In the genomic region with DNA sequence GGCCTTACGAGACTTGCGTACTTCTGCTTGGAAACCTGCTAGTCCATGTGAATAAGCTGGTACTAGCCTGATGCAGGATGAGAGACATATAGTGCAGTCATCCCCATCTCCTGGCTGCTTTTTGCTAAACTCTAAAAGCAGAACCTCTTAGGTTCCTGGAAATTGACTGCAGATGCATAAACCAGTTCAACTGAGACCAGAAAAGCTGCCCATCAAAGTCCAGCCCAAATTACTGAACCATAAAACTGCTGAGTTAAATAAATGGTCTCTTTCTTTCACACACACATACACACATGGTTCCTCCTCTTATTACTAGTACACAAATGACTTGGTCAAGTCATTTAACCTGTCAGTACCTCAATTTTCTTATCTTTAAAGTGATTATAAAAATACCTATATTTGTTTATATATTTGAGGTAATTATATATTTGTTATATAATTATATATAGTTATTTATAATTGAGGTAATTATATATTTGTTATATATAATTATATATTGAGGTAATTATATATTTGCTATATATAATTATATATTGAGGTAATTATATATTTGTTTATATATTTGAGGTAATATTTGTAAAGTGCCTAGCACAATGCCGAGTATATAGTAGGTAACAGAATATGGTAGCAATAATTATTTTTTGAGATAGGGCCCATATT, we compare ENCODE assay signal across 16 cellular contexts. TPM values are rescaled to one million over a fixed set of nuclear protein-coding genes. Genes with fewer than 3 reads are reported as not detected.
A peak's percentile ranks its signal among the peaks of the same experiment; 100 is the strongest.
DNase-seq lines count a peak whose midpoint lies in the region; ATAC-seq and TF ChIP-seq lines count a peak whose summit lies in the region.
"Had no signal": no experiment of that assay in that cellular context is flagged by ENCODE, and none has a peak within 500 bp of the region (broad histone marks: within the 10 kb centered on the region; RNA-seq: fewer than 3 reads in every experiment).

No MANE protein-coding gene starts in this region.

- no peaks in the 10 kb centered on the region for H3K27me3 ChIP-seq in osteoblast (ENCODE audit: insufficient read depth, low read length)
- H3K27me3 ChIP-seq in effector memory CD4-positive, alpha-beta T cell (replicated peaks; ENCODE audit: control insufficient read depth, insufficient read depth, low read length, poor library complexity, severe bottlenecking): no peaks in the 10 kb centered on the region
- H3K27me3 ChIP-seq: neural progenitor cell, vagina had no signal

- H3K79me2 ChIP-seq in osteoblast (ENCODE audit: insufficient read depth, low read length): no peaks in the 10 kb centered on the region

- DNase-seq in NCI-H1105 (lab: John Stamatoyannopoulos, UW): peak; percentile 41
- DNase-seq in osteoblast (ENCODE audit: insufficient read length, low spot score, missing footprints): peak; percentile 8
- DNase-seq in NCI-H524 (lab: John Stamatoyannopoulos, UW): no peak
- no peak for DNase-seq in effector memory CD4-positive, alpha-beta T cell
- no peak for DNase-seq in GDM1 (lab: John Stamatoyannopoulos, UW)
- DNase-seq in pons (ENCODE audit: low spot score): no peak
- DNase-seq: Caco-2; cortex of kidney; foreskin keratinocyte; NCI-H1694 treated with DMSO at 0.1 percent for 48 hours; stimulated activated CD4-positive, alpha-beta T cell treated with anti-CD3 and anti-CD28 coated beads, Interleukin-12 subunit alpha, Interleukin-12 subunit beta, amount 100 ng/mL, for 4 hours had no signal

- no peaks in the 10 kb centered on the region for H3K36me3 ChIP-seq in osteoblast (ENCODE audit: insufficient read depth, low read length)
- no peaks in the 10 kb centered on the region for H3K36me3 ChIP-seq in effector memory CD4-positive, alpha-beta T cell (ENCODE audit: control insufficient read depth, insufficient read depth, low read length)
- H3K36me3 ChIP-seq: neural progenitor cell, vagina had no signal

- H3K4me3 ChIP-seq in osteoblast (ENCODE audit: insufficient read depth, low read length): no peak overlapping the region
- no peak overlapping the region for H3K4me3 ChIP-seq in effector memory CD4-positive, alpha-beta T cell (ENCODE audit: insufficient read depth, low read depth, low read length, poor library complexity, severe bottlenecking)
- H3K4me3 ChIP-seq: neural progenitor cell, vagina had no signal

- no peaks in the 10 kb centered on the region for H3K4me1 ChIP-seq in osteoblast (ENCODE audit: insufficient read depth, low read length)
- no peaks in the 10 kb centered on the region for H3K4me1 ChIP-seq in effector memory CD4-positive, alpha-beta T cell (ENCODE audit: control insufficient read depth, insufficient read depth, low read length, poor library complexity, severe bottlenecking)
- H3K4me1 ChIP-seq: Caco-2, foreskin keratinocyte, vagina had no signal

- no peak overlapping the region for H3K27ac ChIP-seq in osteoblast (ENCODE audit: low read depth, low read length)
- H3K27ac ChIP-seq in effector memory CD4-positive, alpha-beta T cell (ENCODE audit: insufficient read depth, low read length, poor library complexity, severe bottlenecking): no peak overlapping the region
- H3K27ac ChIP-seq: foreskin keratinocyte, neural progenitor cell, vagina had no signal

- no peaks in the 10 kb centered on the region for H3K9me3 ChIP-seq in osteoblast (ENCODE audit: low read depth, low read length)
- no peaks in the 10 kb centered on the region for H3K9me3 ChIP-seq in effector memory CD4-positive, alpha-beta T cell (ENCODE audit: control insufficient read depth, low read length)
- H3K9me3 ChIP-seq: Caco-2, vagina had no signal

- no peak overlapping the region for H2AFZ ChIP-seq in osteoblast (ENCODE audit: low read length)
- H2AFZ ChIP-seq: neural progenitor cell had no signal

- no peaks in the 10 kb centered on the region for H4K20me1 ChIP-seq in osteoblast (ENCODE audit: insufficient read depth, low read length)

- no peak for TF ChIP-seq CTCF in osteoblast (IDR thresholded peaks at IDR 0.05; ENCODE audit: extremely low read depth, low read depth, low read length)

- peak; percentile 43 for ATAC-seq in GM18519 (IDR thresholded peaks at IDR 0.05; ENCODE audit: low FRiP score, unreplicated experiment)
- ATAC-seq in GM21786 (IDR thresholded peaks at IDR 0.05; ENCODE audit: unreplicated experiment): peak; percentile 60
- ATAC-seq: foreskin keratinocyte, HCT116 had no signal

- no peak overlapping the region for H3K4me2 ChIP-seq in osteoblast (ENCODE audit: insufficient read depth, low read length)
- H3K4me2 ChIP-seq: neural progenitor cell had no signal

RNA-seq across cellular contexts. Expression of a gene that starts 25.2 kb away (rescaled TPM):
- total RNA-seq in osteoblast: 30.0 and 34.5 TPM in 2 replicates

Comparison
In these comparisons a context has a peak if more than half of its experiments do, and no peak if none do; other contexts are left out.
1. DNase-seq: peak in NCI-H1105 (single experiment) and osteoblast (single experiment); none in NCI-H524 (0 of 2), effector memory CD4-positive, alpha-beta T cell (0 of 3), GDM1 (single experiment) and pons (single experiment).